In the genomic region with DNA sequence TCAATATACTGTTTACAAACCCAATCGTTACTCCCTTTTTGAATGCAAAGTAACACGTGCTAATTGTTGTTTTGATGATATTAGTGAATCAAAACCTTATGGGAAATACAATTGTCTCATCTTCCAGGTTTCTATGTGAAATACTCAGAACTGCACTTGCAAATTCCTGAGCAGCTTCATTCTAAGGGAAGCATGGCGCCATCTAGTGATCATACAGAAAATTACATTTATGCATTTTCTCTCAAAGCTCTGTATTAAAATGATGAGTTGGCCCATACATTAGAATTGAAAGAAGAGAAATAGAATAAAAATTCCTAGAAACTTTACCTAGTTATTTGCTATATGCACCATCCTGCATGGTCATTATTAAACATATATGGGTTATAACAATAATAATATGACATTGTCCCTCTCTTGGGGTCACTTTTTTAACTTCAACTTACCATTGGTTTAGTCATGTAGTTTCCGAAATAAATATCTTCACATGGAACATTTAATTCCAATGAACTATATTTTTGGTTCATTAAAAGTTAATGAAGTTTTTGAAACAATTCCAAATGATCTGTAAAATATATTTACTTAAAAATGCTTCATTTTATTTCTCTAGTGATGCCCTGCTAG, we compare ENCODE assay signal across 8 cellular contexts.
DNase-seq lines count a peak whose midpoint lies in the region; ATAC-seq, FAIRE-seq and TF ChIP-seq lines count a peak whose summit lies in the region.

No MANE protein-coding gene starts in this region.

- H3K36me3 ChIP-seq in astrocyte (ENCODE audit: insufficient read depth, low read length) (no peaks in the 10 kb centered on the region), keratinocyte (ENCODE audit: control insufficient read depth in 2 of 2, extremely low read depth in 1 of 2, insufficient read depth in 2 of 2, low read length in 2 of 2) (no peaks in the 10 kb centered on the region), upper lobe of left lung (no peaks in the 10 kb centered on the region)

- H2AFZ ChIP-seq in astrocyte (ENCODE audit: low read depth, low read length) (no peak overlapping the region), keratinocyte (ENCODE audit: control insufficient read depth, low read length) (no peak overlapping the region)

- FAIRE-seq in astrocyte (lab: Jason Lieb, UNC): peak; percentile 5
- FAIRE-seq in keratinocyte (lab: Jason Lieb, UNC): peak; percentile 80

- ATAC-seq in upper lobe of left lung (ENCODE audit: low FRiP score in 2 of 2): peak in 1 of 2 donors; percentile 77
- no peak for ATAC-seq in GM21381 (IDR thresholded peaks at IDR 0.05; ENCODE audit: unreplicated experiment)

- no peak for TF ChIP-seq POLR2A in upper lobe of left lung (IDR thresholded peaks at IDR 0.05)

- H3K4me2 ChIP-seq in astrocyte (ENCODE audit: low read length): no peak overlapping the region
- H3K4me2 ChIP-seq in keratinocyte (ENCODE audit: control insufficient read depth, extremely low read depth, insufficient read depth, low read depth, low read length): no peak overlapping the region

- H3K9me1 ChIP-seq in keratinocyte (ENCODE audit: control insufficient read depth, extremely low read depth, insufficient read depth, low read length): no peaks in the 10 kb centered on the region

- TF ChIP-seq CTCF in GM20000 (IDR thresholded peaks at IDR 0.05; ENCODE audit: extremely low read depth, missing control alignments): peak; percentile 63
- TF ChIP-seq CTCF in astrocyte (IDR thresholded peaks at IDR 0.05; ENCODE audit: insufficient read depth, low read depth, low read length): peak; percentile 76
- TF ChIP-seq CTCF in keratinocyte (optimal IDR thresholded peaks at IDR 0.05 in 1 of 3, IDR thresholded peaks at IDR 0.05 in 1 of 3, conservative IDR thresholded peaks at IDR 0.05 in 1 of 3; ENCODE audit: extremely low read depth in 1 of 3, insufficient read depth in 2 of 3, low read length in 3 of 3): peak in 2 of 3 experiments; percentile 43 to 61
- peak; percentile 54 to 80 (median 69) for TF ChIP-seq CTCF in upper lobe of left lung (IDR thresholded peaks at IDR 0.05)

- dilution Hi-C loops in keratinocyte (cut with MboI; ENCODE audit: extremely low pct_ligation_motif_present, low sequenced_read_pairs): no loop called here

- H3K4me1 ChIP-seq in astrocyte (ENCODE audit: insufficient read depth, low read length) (no peaks in the 10 kb centered on the region), keratinocyte (ENCODE audit: control insufficient read depth, extremely low read depth, insufficient read depth, low read length) (no peaks in the 10 kb centered on the region), upper lobe of left lung (no peaks in the 10 kb centered on the region)

- no peaks in the 10 kb centered on the region for H3K27me3 ChIP-seq in astrocyte (ENCODE audit: insufficient read depth, low read length)
- no peaks in the 10 kb centered on the region for H3K27me3 ChIP-seq in keratinocyte (ENCODE audit: control insufficient read depth, extremely low read depth, insufficient read depth, low read length)
- H3K27me3 ChIP-seq in upper lobe of left lung: no peaks in the 10 kb centered on the region

- H3K27me3 Mint-ChIP-seq in astrocyte (ENCODE audit: low read depth, unreplicated experiment): no peaks in the 10 kb centered on the region

- H3K9ac ChIP-seq in astrocyte (ENCODE audit: low read length) (no peak overlapping the region), keratinocyte (ENCODE audit: control insufficient read depth, extremely low read depth, insufficient read depth, low read length) (no peak overlapping the region)

- TF ChIP-seq EP300 in upper lobe of left lung (IDR thresholded peaks at IDR 0.05): no peak

- H3K79me2 ChIP-seq in astrocyte (ENCODE audit: insufficient read depth, low read length) (no peaks in the 10 kb centered on the region), keratinocyte (ENCODE audit: control insufficient read depth, insufficient read depth, low read length) (no peaks in the 10 kb centered on the region)

- H3K4me3 ChIP-seq in astrocyte (ENCODE audit: insufficient read depth, low read depth, low read length) (no peak overlapping the region), keratinocyte (ENCODE audit: control insufficient read depth in 2 of 3, extremely low read depth in 1 of 3, insufficient read depth in 2 of 3, low read depth in 1 of 3, low read length in 3 of 3) (no peak overlapping the region), upper lobe of left lung (no peak overlapping the region)

- no peaks in the 10 kb centered on the region for H3K36me3 Mint-ChIP-seq in astrocyte (ENCODE audit: low read depth, unreplicated experiment)

- no peaks in the 10 kb centered on the region for H3K4me1 Mint-ChIP-seq in astrocyte (ENCODE audit: low read depth, unreplicated experiment)

- WGBS in upper lobe of left lung, 2 donors: 25 to 26% methylated on average over 4 of the region's 4 CpGs

- no peaks in the 10 kb centered on the region for H3K9me3 ChIP-seq in astrocyte (ENCODE audit: insufficient read depth, low read depth, low read length)
- no peaks in the 10 kb centered on the region for H3K9me3 ChIP-seq in keratinocyte (ENCODE audit: control insufficient read depth, low read depth, low read length)
- no peaks in the 10 kb centered on the region for H3K9me3 ChIP-seq in upper lobe of left lung

- H3K27ac ChIP-seq in astrocyte (ENCODE audit: low read depth, low read length) (no peak overlapping the region), keratinocyte (ENCODE audit: control insufficient read depth, insufficient read depth, low read length) (no peak overlapping the region), upper lobe of left lung (no peak overlapping the region)

- DNase-seq in CD1c-positive myeloid dendritic cell (ENCODE audit: extremely low spot score): peak; percentile 71
- peak; percentile 18 for DNase-seq in GM20000 (ENCODE audit: low spot score)
- DNase-seq in NCI-H187 treated with DMSO at 0.1 percent for 48 hours (lab: John Stamatoyannopoulos, UW): peak; percentile 6
- no peak for DNase-seq in astrocyte (ENCODE audit: low read depth)
- no peak for DNase-seq in keratinocyte (ENCODE audit: low read depth, low spot score)
- no peak for DNase-seq in upper lobe of left lung
- DNase-seq in HK-2 (ENCODE audit: unreplicated experiment): no peak

- no peaks in the 10 kb centered on the region for H3K9me3 Mint-ChIP-seq in astrocyte (ENCODE audit: unreplicated experiment)

- no peak overlapping the region for H3K27ac Mint-ChIP-seq in astrocyte (ENCODE audit: unreplicated experiment)

- no peak overlapping the region for H3K4me3 Mint-ChIP-seq in astrocyte (ENCODE audit: unreplicated experiment)

- no peaks in the 10 kb centered on the region for H4K20me1 ChIP-seq in astrocyte (ENCODE audit: insufficient read depth, low read length)
- H4K20me1 ChIP-seq in keratinocyte (ENCODE audit: control insufficient read depth, extremely low read depth, insufficient read depth, low read length): no peaks in the 10 kb centered on the region

Comparison
In these comparisons a context has a peak if more than half of its experiments do, and no peak if none do; other contexts are left out.
1. DNase-seq: peak in CD1c-positive myeloid dendritic cell (single experiment), GM20000 (single experiment) and NCI-H187 treated with DMSO at 0.1 percent for 48 hours (single experiment); none in astrocyte (single experiment), keratinocyte (single experiment), upper lobe of left lung (0 of 2) and HK-2 (single experiment).
2. Peak in every context shown above with its lines, with median percentiles within 50 percentile points of each other: CTCF ChIP-seq.